In the genomic region with DNA sequence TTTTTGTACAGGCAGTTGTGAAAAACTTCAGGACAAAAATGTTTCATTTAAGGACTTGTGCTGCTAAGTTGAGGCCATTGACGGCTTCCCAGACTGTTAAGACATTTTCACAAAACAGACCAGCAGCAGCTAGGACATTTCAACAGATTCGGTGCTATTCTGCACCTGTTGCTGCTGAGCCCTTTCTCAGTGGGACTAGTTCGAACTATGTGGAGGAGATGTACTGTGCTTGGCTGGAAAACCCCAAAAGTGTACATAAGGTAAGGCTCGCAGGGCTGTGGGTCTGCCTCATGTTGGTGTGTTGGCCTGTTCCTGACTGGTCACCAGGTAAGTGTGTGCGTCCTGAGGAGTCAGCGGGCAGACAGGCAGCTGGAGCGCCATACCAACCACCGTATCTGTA, we compare ENCODE assay signal across 2 cellular contexts.
TF ChIP-seq lines count a peak whose summit lies in the region.

No MANE protein-coding gene starts in this region.

TF ChIP-seq in HEK293, 187 proteins besides CTCF, POLR2A, EP300 and RAD21 (continued from another document):
- TF ChIP-seq ZNF214 (tag by site-specific recombination; IDR thresholded peaks at IDR 0.05; ENCODE audit: borderline replicate concordance) (no peak), SCRT2 (tag by site-specific recombination; IDR thresholded peaks at IDR 0.05) (peak; percentile 78), SCRT1 (tag by site-specific recombination; IDR thresholded peaks at IDR 0.05; ENCODE audit: borderline replicate concordance) (0 out of 2 replicates have a peak, but pooled peaks have one; percentile 58)

TF ChIP-seq in SK-N-SH treated with all-trans-retinoic acid at 6 μM for 48 hours, 23 proteins besides CTCF, POLR2A, EP300 and RAD21:
- TF ChIP-seq, protein P1, sequence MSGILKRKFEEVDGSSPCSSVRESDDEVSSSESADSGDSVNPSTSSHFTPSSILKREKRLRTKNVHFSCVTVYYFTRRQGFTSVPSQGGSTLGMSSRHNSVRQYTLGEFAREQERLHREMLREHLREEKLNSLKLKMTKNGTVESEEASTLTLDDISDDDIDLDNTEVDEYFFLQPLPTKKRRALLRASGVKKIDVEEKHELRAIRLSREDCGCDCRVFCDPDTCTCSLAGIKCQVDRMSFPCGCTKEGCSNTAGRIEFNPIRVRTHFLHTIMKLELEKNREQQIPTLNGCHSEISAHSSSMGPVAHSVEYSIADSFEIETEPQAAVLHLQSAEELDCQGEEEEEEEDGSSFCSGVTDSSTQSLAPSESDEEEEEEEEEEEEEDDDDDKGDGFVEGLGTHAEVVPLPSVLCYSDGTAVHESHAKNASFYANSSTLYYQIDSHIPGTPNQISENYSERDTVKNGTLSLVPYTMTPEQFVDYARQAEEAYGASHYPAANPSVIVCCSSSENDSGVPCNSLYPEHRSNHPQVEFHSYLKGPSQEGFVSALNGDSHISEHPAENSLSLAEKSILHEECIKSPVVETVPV (CRISPR knock-in tag; IDR thresholded peaks at IDR 0.05): no peak
- TF ChIP-seq OSR1 (CRISPR knock-in tag; IDR thresholded peaks at IDR 0.05) (no peak), ZNF8 (CRISPR knock-in tag; IDR thresholded peaks at IDR 0.05) (no peak), ARNTL (CRISPR knock-in tag; IDR thresholded peaks at IDR 0.05; ENCODE audit: borderline replicate concordance, low read depth) (no peak), RARB (CRISPR knock-in tag; IDR thresholded peaks at IDR 0.05) (no peak), CSDC2 (CRISPR knock-in tag; IDR thresholded peaks at IDR 0.05) (no peak), ZFP3 (CRISPR knock-in tag; IDR thresholded peaks at IDR 0.05) (no peak)
